ENCODE assay signal across 10 cellular contexts in genomic region chr9:129497837-129498450, GRCh38.
DNase-seq lines count a peak whose midpoint lies in the region; ATAC-seq and TF ChIP-seq lines count a peak whose summit lies in the region.
"Had no signal": no experiment of that assay in that cellular context is flagged by ENCODE, and none has a peak within 500 bp of the region (broad histone marks: within the 10 kb centered on the region; RNA-seq: fewer than 3 reads in every experiment).

No MANE protein-coding gene starts in this region.

- no peak for ATAC-seq in T-cell (replicated peaks in 1 of 4)
- no peak for ATAC-seq in HG02884 (IDR thresholded peaks at IDR 0.05; ENCODE audit: unreplicated experiment)

- no peak for DNase-seq in T-cell
- DNase-seq in fibroblast of pulmonary artery (ENCODE audit: low read depth): no peak
- DNase-seq in Ammon's horn (ENCODE audit: low spot score): no peak
- DNase-seq in activated CD4-positive, alpha-beta T cell treated with anti-CD3 and anti-CD28 coated beads, Interleukin-2, amount 50 U/mL, for 1 hour: no peak
- no peak for DNase-seq in retina
- DNase-seq: NCI-H1092 treated with DMSO at 0.1 percent for 48 hours; stimulated activated CD4-positive, alpha-beta T cell treated with anti-CD3 and anti-CD28 coated beads, Interleukin-4, amount 100 ng/mL, for 1 hour had no signal

- H3K4me2 ChIP-seq in BLaER1 (peak overlapping the region; percentile 100), parathyroid adenoma (ENCODE audit: low read length) (peak overlapping the region; percentile 98)

- no peak overlapping the region for H2AFZ ChIP-seq in parathyroid adenoma

- no peak for TF ChIP-seq CTCF in fibroblast of pulmonary artery (IDR thresholded peaks at IDR 0.05; ENCODE audit: low read length, missing control alignments)
- no peak for TF ChIP-seq CTCF in parathyroid adenoma (IDR thresholded peaks at IDR 0.05)

- H3K27me3 ChIP-seq in BLaER1: no peaks in the 10 kb centered on the region
- H3K27me3 ChIP-seq in parathyroid adenoma (ENCODE audit: control insufficient read depth, insufficient read depth, low read length): no peaks in the 10 kb centered on the region

- no peaks in the 10 kb centered on the region for H3K27me3 Mint-ChIP-seq in T-cell

- H3K4me3 Mint-ChIP-seq in T-cell: peak overlapping the region in 2 of 3 donors; percentile 28 to 49

- peaks cover 53% of the 10 kb centered on the region for H3K4me1 ChIP-seq in BLaER1
- H3K4me1 ChIP-seq in parathyroid adenoma: peaks cover 19% of the 10 kb centered on the region

- peak overlapping the region; percentile 10 to 72 for H3K27ac Mint-ChIP-seq in T-cell

- peak overlapping the region; percentile 69; the same call in 1 of the 2 replicates for H3K4me3 ChIP-seq in BLaER1
- H3K4me3 ChIP-seq in fibroblast of pulmonary artery (replicated peaks; ENCODE audit: low read depth, low read length): peak overlapping the region; percentile 62
- H3K4me3 ChIP-seq in parathyroid adenoma (ENCODE audit: low read depth, low read length): peak overlapping the region; percentile 44

- H3K27ac ChIP-seq in BLaER1 (peak overlapping the region; percentile 55), parathyroid adenoma (peak overlapping the region; percentile 90)

- H3K36me3 ChIP-seq in BLaER1: no peaks in the 10 kb centered on the region
- no peaks in the 10 kb centered on the region for H3K36me3 ChIP-seq in parathyroid adenoma (ENCODE audit: control insufficient read depth, insufficient read depth, low read length)

- H3K36me3 Mint-ChIP-seq in T-cell: peaks cover 3% of the 10 kb centered on the region

- POLR2A ChIA-PET in T-cell (lab: Charles Lee): interaction anchor here in 1 of 2 donors (0.5 kb wide), 1 partner anchor 162 kb away, joined by 10 read pairs; no protein-coding TSS in a partner anchor

- H3K79me2 ChIP-seq in parathyroid adenoma: no peaks in the 10 kb centered on the region

- CTCF ChIA-PET in T-cell (lab: Charles Lee): no interaction called here

- H4K20me1 ChIP-seq in BLaER1: no peaks in the 10 kb centered on the region

- H3K4me1 Mint-ChIP-seq in T-cell: peaks cover 28 to 31% (median 29%) of the 10 kb centered on the region in 3 donors

- no peaks in the 10 kb centered on the region for H3K9me3 ChIP-seq in BLaER1
- no peaks in the 10 kb centered on the region for H3K9me3 ChIP-seq in parathyroid adenoma (ENCODE audit: control insufficient read depth, low read length)

- H3K9me3 Mint-ChIP-seq in T-cell: no peaks in the 10 kb centered on the region

- H3K9ac ChIP-seq in BLaER1 (peak overlapping the region; percentile 61; the same call in 1 of the 2 replicates), parathyroid adenoma (no peak overlapping the region)
